Comparison of ENCODE assay signal across 15 cellular contexts in the genomic region with DNA sequence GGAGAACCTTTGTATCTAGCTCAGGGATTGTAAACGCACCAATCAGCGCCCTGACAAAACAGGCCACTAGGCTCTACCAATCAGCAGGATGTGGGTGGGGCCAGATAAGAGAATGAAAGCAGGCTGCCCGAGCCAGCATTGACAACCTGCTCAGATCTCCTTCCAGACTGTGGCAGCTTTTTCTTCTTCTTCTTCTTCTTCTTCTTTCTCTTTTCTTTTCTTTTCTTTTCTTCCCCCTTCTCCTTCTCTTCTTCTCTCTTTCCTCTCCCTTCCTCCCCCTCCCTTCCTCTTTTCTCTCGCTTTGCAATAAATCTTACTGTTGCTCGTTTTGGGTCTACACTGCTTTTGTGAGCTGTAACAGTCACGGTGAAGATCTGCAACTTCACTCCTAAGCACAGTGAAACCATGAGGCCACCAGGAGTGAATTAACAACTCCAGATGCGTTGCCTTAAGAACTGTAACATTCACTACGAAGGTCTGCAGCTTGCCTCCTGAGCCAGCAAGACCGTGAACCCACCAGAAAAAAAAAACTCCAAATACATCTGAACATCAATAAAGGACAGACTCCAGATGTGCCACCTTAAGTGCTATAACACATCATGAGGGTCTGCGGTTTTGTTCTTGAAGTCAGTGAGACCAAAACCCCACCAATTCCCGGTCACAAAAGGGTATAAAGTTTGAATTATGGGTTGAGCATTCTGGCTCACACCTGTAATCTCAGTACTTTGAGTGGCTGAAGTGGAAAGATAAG. TPM values are rescaled to one million over a fixed set of nuclear protein-coding genes. Genes with fewer than 3 reads are reported as not detected.
A peak's percentile ranks its signal among the peaks of the same experiment; 100 is the strongest.
DNase-seq lines count a peak whose midpoint lies in the region; ATAC-seq, FAIRE-seq and TF ChIP-seq lines count a peak whose summit lies in the region.
"Had no signal": no experiment of that assay in that cellular context is flagged by ENCODE, and none has a peak within 500 bp of the region (broad histone marks: within the 10 kb centered on the region; RNA-seq: fewer than 3 reads in every experiment).

No MANE protein-coding gene starts in this region.

- SMC1A ChIA-PET in GM12878 (lab: Charles Lee; ENCODE audit: uncharacterized antibody, unreplicated experiment): interaction anchor here (0.6 to 10.2 kb wide), 8 partner anchors 9 to 79 kb away, joined by 3 to 136 read pairs (median 5); no protein-coding TSS in a partner anchor

- peak; percentile 27 to 29 for ATAC-seq in activated T-cell treated with anti-CD3 and anti-CD28 coated beads, Interleukin-2, amount 50 U/mL, for 4 hours
- ATAC-seq in GM12878: peak; percentile 3; the same call in 1 of the 3 replicates

- H3K9ac ChIP-seq in OCI-LY3 (ENCODE audit: low read length) (peak overlapping the region; percentile 66), GM12878 (ENCODE audit: control insufficient read depth, insufficient read depth, low read length) (peak overlapping the region; percentile 30; the same call in 1 of the 2 replicates), smooth muscle cell (ENCODE audit: low read depth) (no peak overlapping the region)
- H3K9ac ChIP-seq: neural progenitor cell had no signal

- H3K36me3 Mint-ChIP-seq in activated T-cell treated with anti-CD3 and anti-CD28 coated beads, Interleukin-2, amount 50 U/mL, for 4 hours (ENCODE audit: insufficient read depth): peaks cover 2% of the 10 kb centered on the region
- H3K36me3 Mint-ChIP-seq in stimulated activated naive CD8-positive, alpha-beta T cell treated with anti-CD3 and anti-CD28 coated beads, Interleukin-15, Interleukin-2, amounts not matched to agents 100 ng/mL and 50 ng/mL, for 24 hours (ENCODE audit: low read depth): no peaks in the 10 kb centered on the region
- H3K36me3 Mint-ChIP-seq: neural progenitor cell had no signal

- DNase-seq in activated T-cell treated with anti-CD3 and anti-CD28 coated beads, Interleukin-2, amount 50 U/mL, for 4 hours: no peak
- DNase-seq in activated T-cell treated with anti-CD3 and anti-CD28 coated beads, Interleukin-2, amount 50 U/mL, for 1 hour: no peak
- DNase-seq in GM12878 (ENCODE audit: low read depth, low spot score) (no peak), smooth muscle cell (lab: John Stamatoyannopoulos, UW; ENCODE audit: unreplicated experiment) (no peak), midbrain (lab: John Stamatoyannopoulos, UW) (no peak), adrenal gland (no peak)
- DNase-seq: DMS79, NCI-H446 treated with DMSO at 0.1 percent for 48 hours had no signal

- H3K4me3 ChIP-seq in OCI-LY3 (ENCODE audit: low read length) (peak overlapping the region; percentile 14; the same call in 1 of the 2 replicates), GM12878 (0 out of 2 replicates have a peak overlapping the region, but pooled peaks have one; percentile 13), smooth muscle cell (no peak overlapping the region), adrenal gland (no peak overlapping the region)
- H3K4me3 ChIP-seq: colonic mucosa, neural progenitor cell, vagina had no signal

- BruUV-seq in GM12878 (replicated peaks; lab: Mats Ljungman, UMichigan): TSS peak; percentile 80

- H3K4me1 ChIP-seq in OCI-LY3 (ENCODE audit: low read length): peaks cover 91% of the 10 kb centered on the region
- peaks cover 71% of the 10 kb centered on the region for H3K4me1 ChIP-seq in GM12878 (ENCODE audit: control insufficient read depth, insufficient read depth, low read length)
- H3K4me1 ChIP-seq in smooth muscle cell (ENCODE audit: low read depth): peaks cover 10% of the 10 kb centered on the region
- peaks cover 22 to 40% of the 10 kb centered on the region in 2 donors for H3K4me1 ChIP-seq in adrenal gland (replicated peaks in 1 of 2)
- H3K4me1 ChIP-seq: colonic mucosa had no signal

- CTCF ChIA-PET in GM12878 (lab: Yijun Ruan, JAX): interaction anchor here (1.1 to 3.8 kb wide), 4 partner anchors 15 to 38 kb away, joined by 3 to 20 read pairs (median 14); no protein-coding TSS in a partner anchor

- no peak for TF ChIP-seq CTCF in OCI-LY3 (IDR thresholded peaks at IDR 0.05; ENCODE audit: low read depth, low read length)
- no peak for TF ChIP-seq CTCF in GM12878 (IDR thresholded peaks at IDR 0.05 in 2 of 3, conservative IDR thresholded peaks at IDR 0.05 in 1 of 3; ENCODE audit: control insufficient read depth in 2 of 3, extremely low read depth in 1 of 3, insufficient read depth in 1 of 3, low read depth in 3 of 3, low read length in 3 of 3)
- TF ChIP-seq CTCF in smooth muscle cell (IDR thresholded peaks at IDR 0.05; ENCODE audit: borderline replicate concordance, insufficient read depth, poor library complexity, severe bottlenecking): no peak
- no peak for TF ChIP-seq CTCF in adrenal gland (IDR thresholded peaks at IDR 0.05)

- H3K9me3 ChIP-seq in OCI-LY3 (ENCODE audit: insufficient read depth, low read length) (peaks cover 3% of the 10 kb centered on the region; the same call in 1 of the 2 replicates), GM12878 (replicated peaks; ENCODE audit: control insufficient read depth, insufficient read depth, low read length) (no peaks in the 10 kb centered on the region), smooth muscle cell (replicated peaks; ENCODE audit: low read depth) (no peaks in the 10 kb centered on the region), adrenal gland (replicated peaks in 1 of 3) (no peaks in the 10 kb centered on the region)
- H3K9me3 ChIP-seq: colonic mucosa, vagina had no signal

- H3K79me2 ChIP-seq in OCI-LY3 (ENCODE audit: low read length) (no peaks in the 10 kb centered on the region), GM12878 (ENCODE audit: control insufficient read depth, insufficient read depth, low read length) (no peaks in the 10 kb centered on the region), smooth muscle cell (ENCODE audit: low read depth) (no peaks in the 10 kb centered on the region)

- H3K27me3 ChIP-seq in OCI-LY3 (ENCODE audit: low read depth, low read length) (no peaks in the 10 kb centered on the region), GM12878 (replicated peaks in 1 of 2; ENCODE audit: control insufficient read depth in 2 of 2, insufficient read depth in 2 of 2, low read length in 1 of 2) (no peaks in the 10 kb centered on the region), smooth muscle cell (ENCODE audit: low read depth) (no peaks in the 10 kb centered on the region), adrenal gland (no peaks in the 10 kb centered on the region)
- H3K27me3 ChIP-seq: colonic mucosa, neural progenitor cell, vagina had no signal

- no peaks in the 10 kb centered on the region for H3K9me3 Mint-ChIP-seq in activated T-cell treated with anti-CD3 and anti-CD28 coated beads, Interleukin-2, amount 50 U/mL, for 4 hours
- H3K9me3 Mint-ChIP-seq in stimulated activated naive CD8-positive, alpha-beta T cell treated with anti-CD3 and anti-CD28 coated beads, Interleukin-15, Interleukin-2, amounts not matched to agents 100 ng/mL and 50 ng/mL, for 24 hours: no peaks in the 10 kb centered on the region

- TF ChIP-seq POLR2A in GM12878 (IDR thresholded peaks at IDR 0.05; ENCODE audit: low read depth, low read length) (no peak), adrenal gland (IDR thresholded peaks at IDR 0.05) (no peak)

- H2AFZ ChIP-seq in OCI-LY3 (ENCODE audit: low read depth, low read length): no peak overlapping the region
- no peak overlapping the region; the same call in 1 of the 2 replicates for H2AFZ ChIP-seq in GM12878 (ENCODE audit: control insufficient read depth, low read depth, low read length)
- no peak overlapping the region for H2AFZ ChIP-seq in smooth muscle cell (ENCODE audit: low read depth)
- H2AFZ ChIP-seq: neural progenitor cell had no signal

- no peak for TF ChIP-seq RAD21 in GM12878 (IDR thresholded peaks at IDR 0.05; ENCODE audit: insufficient read depth, low read depth, low read length)

- peak; percentile 18 for FAIRE-seq in GM12878 (lab: Jason Lieb, UNC)
- FAIRE-seq: islet of Langerhans had no signal

- H4K20me1 ChIP-seq in OCI-LY3 (ENCODE audit: insufficient read depth, low read length): no peaks in the 10 kb centered on the region
- H4K20me1 ChIP-seq in GM12878 (ENCODE audit: control insufficient read depth, insufficient read depth): no peaks in the 10 kb centered on the region
- no peaks in the 10 kb centered on the region for H4K20me1 ChIP-seq in smooth muscle cell (ENCODE audit: low read depth)

- no peaks in the 10 kb centered on the region for H3K27me3 Mint-ChIP-seq in activated T-cell treated with anti-CD3 and anti-CD28 coated beads, Interleukin-2, amount 50 U/mL, for 4 hours (ENCODE audit: low read depth)
- H3K27me3 Mint-ChIP-seq in stimulated activated naive CD8-positive, alpha-beta T cell treated with anti-CD3 and anti-CD28 coated beads, Interleukin-15, Interleukin-2, amounts not matched to agents 100 ng/mL and 50 ng/mL, for 24 hours: no peaks in the 10 kb centered on the region

- H3K27ac ChIP-seq in OCI-LY3 (ENCODE audit: low read length) (peak overlapping the region; percentile 99), GM12878 (ENCODE audit: control insufficient read depth, insufficient read depth) (peak overlapping the region; percentile 86), smooth muscle cell (ENCODE audit: low read depth) (no peak overlapping the region), adrenal gland (no peak overlapping the region)
- H3K27ac ChIP-seq: colonic mucosa, neural progenitor cell, vagina had no signal

- POLR2A ChIA-PET in GM12878 (lab: Charles Lee): interaction anchor here (0.6 to 9.9 kb wide), 6 partner anchors 8 to 162 kb away, joined by 4 to 126 read pairs (median 6); a partner anchor contains a TSS

- H3K36me3 ChIP-seq in OCI-LY3 (replicated peaks; ENCODE audit: low read depth, low read length): no peaks in the 10 kb centered on the region
- no peaks in the 10 kb centered on the region for H3K36me3 ChIP-seq in GM12878 (ENCODE audit: control insufficient read depth in 2 of 2, insufficient read depth in 2 of 2, low read length in 1 of 2)
- no peaks in the 10 kb centered on the region for H3K36me3 ChIP-seq in smooth muscle cell (ENCODE audit: low read depth)
- H3K36me3 ChIP-seq in adrenal gland (replicated peaks in 1 of 2): no peaks in the 10 kb centered on the region
- H3K36me3 ChIP-seq: colonic mucosa, neural progenitor cell, vagina had no signal

- peak overlapping the region; percentile 95 for H3K27ac Mint-ChIP-seq in stimulated activated naive CD8-positive, alpha-beta T cell treated with anti-CD3 and anti-CD28 coated beads, Interleukin-15, Interleukin-2, amounts not matched to agents 100 ng/mL and 50 ng/mL, for 24 hours
- H3K27ac Mint-ChIP-seq: neural progenitor cell had no signal

- peak in 1 of 2 experiments; percentile 54; a peak in 1 of 4 replicates for TF ChIP-seq EP300 in GM12878 (IDR thresholded peaks at IDR 0.05; ENCODE audit: borderline replicate concordance in 1 of 2, control insufficient read depth in 1 of 2, low read depth in 2 of 2, low read length in 2 of 2)

- peaks cover 14% of the 10 kb centered on the region for H3F3A ChIP-seq in smooth muscle cell (ENCODE audit: low read depth)

- peak overlapping the region; percentile 45 for H3K4me3 Mint-ChIP-seq in activated T-cell treated with anti-CD3 and anti-CD28 coated beads, Interleukin-2, amount 50 U/mL, for 4 hours
- H3K4me3 Mint-ChIP-seq in stimulated activated naive CD8-positive, alpha-beta T cell treated with anti-CD3 and anti-CD28 coated beads, Interleukin-15, Interleukin-2, amounts not matched to agents 100 ng/mL and 50 ng/mL, for 24 hours: peak overlapping the region; percentile 56
- H3K4me3 Mint-ChIP-seq: neural progenitor cell had no signal

- in situ Hi-C loops in GM12878 (cut with MboI): no loop called here

- RAD21 ChIA-PET in GM12878 (lab: Charles Lee; ENCODE audit: unreplicated experiment): interaction anchor here (1.0 to 4.6 kb wide), 7 partner anchors 8 to 50 kb away, joined by 4 to 34 read pairs (median 7); a partner anchor contains a TSS

- H3K4me2 ChIP-seq in OCI-LY3 (ENCODE audit: low read length) (peak overlapping the region; percentile 60), GM12878 (ENCODE audit: control insufficient read depth, insufficient read depth) (peak overlapping the region; percentile 51), smooth muscle cell (no peak overlapping the region)
- H3K4me2 ChIP-seq: neural progenitor cell had no signal

- peaks cover 87% of the 10 kb centered on the region for H3K4me1 Mint-ChIP-seq in activated T-cell treated with anti-CD3 and anti-CD28 coated beads, Interleukin-2, amount 50 U/mL, for 4 hours (ENCODE audit: low read depth)
- peaks cover 90% of the 10 kb centered on the region for H3K4me1 Mint-ChIP-seq in stimulated activated naive CD8-positive, alpha-beta T cell treated with anti-CD3 and anti-CD28 coated beads, Interleukin-15, Interleukin-2, amounts not matched to agents 100 ng/mL and 50 ng/mL, for 24 hours (ENCODE audit: low read depth)

- 20% methylated on average over 11 of the region's 11 CpGs for WGBS in GM12878 (ENCODE audit: insufficient coverage, insufficient replicate concordance, low lambda C conversion rate, missing lambda C conversion rate)
- 86% methylated on average over 11 of the region's 11 CpGs for WGBS in smooth muscle cell (ENCODE audit: low lambda C conversion rate)
- 73 to 82% (median 75%) methylated on average over 9 to 11 of the region's 11 CpGs for WGBS in adrenal gland, 4 donors

- intact Hi-C loops in GM12878 (cut with micrococcal nuclease; ENCODE audit: unreplicated experiment) (loop anchor here (10.0 kb wide), 1 partner anchor 344 kb away; no protein-coding TSS in a partner anchor), adrenal gland (cut with DNase I) (no loop called here)

RNA-seq across cellular contexts. Expression of a gene that starts 19.6 kb away (rescaled TPM):
- total RNA-seq in activated T-cell treated with anti-CD3 and anti-CD28 coated beads, Interleukin-2, amount 50 U/mL, for 4 hours: 10 to 100 TPM; 16.7 to 19.3 (median 18.0) TPM
- total RNA-seq in GM12878 (2013; cell fraction: nucleolus; rRNA removed): 0.67 and 1.0 TPM in 2 replicates
- total RNA-seq in GM12878 (2014; rRNA removed) (0.45 and 0.65 TPM in 2 replicates), GM12878 (2014; rRNA removed; fragmentation: Illumina TruSeq; extraction: Trizol) (0.67 and 0.88 TPM in 2 replicates), GM12878 (2021) (1.6 TPM in 2 replicates), smooth muscle cell (10.5 and 14.8 TPM in 2 replicates), adrenal gland (100 to 1,000 TPM in 2 of 8 donors, 10 to 100 TPM in 6; 55.9 to 159 (median 66.8) TPM)
- polyA plus RNA-seq in GM12878 (2011; ENCODE audit: low read depth): 0.76 TPM
- polyA plus RNA-seq in GM12878 (2011; rRNA removed) (2.4 and 3.5 TPM in 2 replicates), GM12878 (2014; fragmentation: Illumina TruSeq; extraction: Trizol) (1.1 and 3.2 TPM in 2 replicates), GM12878 (2014; fragmentation: Nextera tagmentation; extraction: Ambion mirVana) (1 to 10 TPM in 1 of 2 experiments, under 1 TPM in 1; 0.82 to 1.8 TPM), GM12878 (2014; rRNA removed) (0.71 and 0.85 TPM in 2 replicates), GM12878 (2016; fragmentation: Nextera tagmentation; extraction: Ambion mirVana) (under 1 TPM; 0.67 to 0.72 TPM), smooth muscle cell (17.7 and 21.9 TPM in 2 replicates), adrenal gland (100 to 1,000 TPM in 1 of 3 donors, 10 to 100 TPM in 2; 33.4 to 128 (median 56.2) TPM)
- polyA plus RNA-seq in GM12878 (2011; cell fraction: cytosol; rRNA removed): 0.88 and 0.99 TPM in 2 replicates
- 0.90 and 1.3 TPM in 2 replicates for polyA plus RNA-seq in GM12878 (2011; cell fraction: nucleus; rRNA removed)
- polyA plus RNA-seq in GM12878 (2012): 1.3 and 2.3 TPM in 2 replicates
- 1.1 and 1.8 TPM in 2 replicates for polyA minus RNA-seq in GM12878 (2011; rRNA and poly(A)+ RNA removed)
- polyA minus RNA-seq in GM12878 (2011; cell fraction: cytosol; rRNA and poly(A)+ RNA removed): 1.2 and 1.6 TPM in 2 replicates
- polyA minus RNA-seq in GM12878 (2011; cell fraction: nucleus; rRNA and poly(A)+ RNA removed): 0.85 and 1.1 TPM in 2 replicates

RNA-seq across cellular contexts. Expression of a gene that starts 41.9 kb away (rescaled TPM):
- total RNA-seq in activated T-cell treated with anti-CD3 and anti-CD28 coated beads, Interleukin-2, amount 50 U/mL, for 4 hours: 10 to 100 TPM; 41.0 to 48.0 (median 42.4) TPM
- 63.2 and 66.0 TPM in 2 replicates for total RNA-seq in GM12878 (2013; cell fraction: nucleolus; rRNA removed)
- total RNA-seq in GM12878 (2014; rRNA removed): 4.7 and 5.6 TPM in 2 replicates
- 5.4 and 5.5 TPM in 2 replicates for total RNA-seq in GM12878 (2014; rRNA removed; fragmentation: Illumina TruSeq; extraction: Trizol)
- 5.8 and 6.1 TPM in 2 replicates for total RNA-seq in GM12878 (2021)
- 7.8 TPM for polyA plus RNA-seq in GM12878 (2011; ENCODE audit: low read depth)
- 133 and 141 TPM in 2 replicates for polyA plus RNA-seq in GM12878 (2011; rRNA removed)
- polyA plus RNA-seq in GM12878 (2011; cell fraction: cytosol; rRNA removed): 94.6 and 110 TPM in 2 replicates
- polyA plus RNA-seq in GM12878 (2011; cell fraction: nucleus; rRNA removed): 35.5 and 39.0 TPM in 2 replicates
- 11.4 and 20.4 TPM in 2 replicates for polyA plus RNA-seq in GM12878 (2012)
- 6.7 and 7.3 TPM in 2 replicates for polyA plus RNA-seq in GM12878 (2014; fragmentation: Illumina TruSeq; extraction: Trizol)
- polyA plus RNA-seq in GM12878 (2014; fragmentation: Nextera tagmentation; extraction: Ambion mirVana): 1 to 10 TPM; 2.0 to 3.7 TPM
- polyA plus RNA-seq in GM12878 (2014; rRNA removed): 3.8 and 5.9 TPM in 2 replicates
- polyA plus RNA-seq in GM12878 (2016; fragmentation: Nextera tagmentation; extraction: Ambion mirVana): 1 to 10 TPM; 4.1 to 4.2 TPM
- 135 and 152 TPM in 2 replicates for polyA minus RNA-seq in GM12878 (2011; rRNA and poly(A)+ RNA removed)
- 57.1 and 64.0 TPM in 2 replicates for polyA minus RNA-seq in GM12878 (2011; cell fraction: cytosol; rRNA and poly(A)+ RNA removed)
- 21.2 and 30.0 TPM in 2 replicates for polyA minus RNA-seq in GM12878 (2011; cell fraction: nucleus; rRNA and poly(A)+ RNA removed)
- 22.4 and 23.7 TPM in 2 replicates for total RNA-seq in smooth muscle cell
- 12.9 and 14.5 TPM in 2 replicates for polyA plus RNA-seq in smooth muscle cell
- 10 to 100 TPM in 6 of 8 donors, 1 to 10 TPM in 2; 7.1 to 26.9 (median 21.4) TPM for total RNA-seq in adrenal gland
- polyA plus RNA-seq in adrenal gland: 10 to 100 TPM in 1 of 3 donors, 1 to 10 TPM in 2; 6.5 to 12.3 (median 7.4) TPM
- total RNA-seq: MCF 10A had no signal

Comparison
In these comparisons a context has a peak if more than half of its experiments do, and no peak if none do; other contexts are left out.
1. H3K27ac ChIP-seq: peak in OCI-LY3 (single experiment) and GM12878 (single experiment); none in smooth muscle cell (single experiment) and adrenal gland (0 of 5).
2. H3K4me3 ChIP-seq: peak in OCI-LY3 (single experiment) and GM12878 (single experiment); none in smooth muscle cell (single experiment) and adrenal gland (0 of 4).